ENCODE assay signal across 8 cellular contexts in genomic region chrX:119004920-119005524, GRCh38. TPM values are rescaled to one million over a fixed set of nuclear protein-coding genes. Genes with fewer than 3 reads are reported as not detected.
DNase-seq lines count a peak whose midpoint lies in the region; ATAC-seq, FAIRE-seq and TF ChIP-seq lines count a peak whose summit lies in the region.

No MANE protein-coding gene starts in this region.

- H4K20me1 ChIP-seq in endothelial cell of umbilical vein (replicated peaks; ENCODE audit: control insufficient read depth, extremely low read depth, insufficient read depth, low read length): no peaks in the 10 kb centered on the region

- no peaks in the 10 kb centered on the region for H3K9me3 ChIP-seq in endothelial cell of umbilical vein (replicated peaks; ENCODE audit: control insufficient read depth, insufficient read depth, low read length)

- H3K9me1 ChIP-seq in endothelial cell of umbilical vein (replicated peaks; ENCODE audit: control insufficient read depth, extremely low read depth, insufficient read depth, low read length): no peaks in the 10 kb centered on the region

- intact Hi-C loops in Right ventricle myocardium inferior (cut with DNase I): loop anchor here (2.0 kb wide), 2 partner anchors 62 to 158 kb away; no protein-coding TSS in a partner anchor
- intact Hi-C loops in cardiac septum (cut with DNase I): loop anchor here (5.0 kb wide), 2 partner anchors 62 to 158 kb away; no protein-coding TSS in a partner anchor
- intact Hi-C loops in endothelial cell of umbilical vein (cut with micrococcal nuclease): loop anchor here (1.0 to 5.0 kb wide), 2 partner anchors 62 to 232 kb away; partner anchors contain the start of gene PGRMC1

- POLR2A ChIA-PET in endothelial cell of umbilical vein (lab: Charles Lee): no interaction called here

- no peaks in the 10 kb centered on the region for H3K79me2 ChIP-seq in endothelial cell of umbilical vein (ENCODE audit: control insufficient read depth, insufficient read depth, low read length)

- no peak overlapping the region for H3K27ac Mint-ChIP-seq in nephron

- peaks cover 14% of the 10 kb centered on the region for H3K4me1 ChIP-seq in endothelial cell of umbilical vein (ENCODE audit: control insufficient read depth, extremely low read depth, insufficient read depth, low read length)

- H3K4me1 Mint-ChIP-seq in nephron: peaks cover 4% of the 10 kb centered on the region

- DNase-seq in Right ventricle myocardium inferior (ENCODE audit: missing footprints) (no peak), cardiac septum (ENCODE audit: low spot score) (no peak), NCI-H748 (lab: John Stamatoyannopoulos, UW; ENCODE audit: unreplicated experiment) (peak; percentile 69), endothelial cell of umbilical vein (ENCODE audit: low read depth, low spot score) (peak; percentile 47), substantia nigra (lab: John Stamatoyannopoulos, UW) (peak in 36 of 49 donors; percentile 0 to 58 (median 13))
- DNase-seq in activated CD8-positive, alpha-beta memory T cell treated with anti-CD3 and anti-CD28 coated beads for 48 hours (ENCODE audit: low read depth in 2 of 3, low spot score in 2 of 3): peak in 2 of 3 experiments; percentile 12 to 25

- no peaks in the 10 kb centered on the region for H3K9me3 Mint-ChIP-seq in nephron

- H3K4me3 ChIP-seq in endothelial cell of umbilical vein (replicated peaks in 1 of 3; ENCODE audit: insufficient read depth in 1 of 3, low read depth in 1 of 3, low read length in 3 of 3): no peak overlapping the region

- H3K9ac ChIP-seq in endothelial cell of umbilical vein (replicated peaks; ENCODE audit: extremely low read depth, insufficient read depth, low read length): no peak overlapping the region

- no peaks in the 10 kb centered on the region for H3K27me3 ChIP-seq in endothelial cell of umbilical vein (ENCODE audit: control insufficient read depth in 2 of 2, insufficient read depth in 2 of 2, low read length in 2 of 2)

- dilution Hi-C loops in endothelial cell of umbilical vein (cut with MboI; ENCODE audit: extremely low pct_ligation_motif_present, low sequenced_read_pairs): no loop called here

- TF ChIP-seq POLR2A in endothelial cell of umbilical vein (IDR thresholded peaks at IDR 0.05; ENCODE audit: low read depth, low read length): no peak

- H3K36me3 ChIP-seq in endothelial cell of umbilical vein (ENCODE audit: control insufficient read depth in 2 of 2, extremely low read depth in 1 of 2, insufficient read depth in 2 of 2, low read length in 2 of 2): peaks cover 0 to 2% of the 10 kb centered on the region in 2 experiments

- no peak overlapping the region for H3K27ac ChIP-seq in endothelial cell of umbilical vein (ENCODE audit: insufficient read depth, low read depth, low read length)
- H3K27ac ChIP-seq in substantia nigra (ENCODE audit: low read depth, low read length, poor library complexity, severe bottlenecking): no peak overlapping the region

- peak overlapping the region; percentile 71 to 76 (median 73) for H3K4me3 Mint-ChIP-seq in nephron

- peak; percentile 60 for FAIRE-seq in endothelial cell of umbilical vein (lab: Jason Lieb, UNC)

- TF ChIP-seq CTCF in endothelial cell of umbilical vein (IDR thresholded peaks at IDR 0.05; ENCODE audit: extremely low read depth in 1 of 2, insufficient read depth in 1 of 2, low read depth in 1 of 2, low read length in 2 of 2) (peak; percentile 74 to 81), nephron (IDR thresholded peaks at IDR 0.05; ENCODE audit: unreplicated experiment in 3 of 3) (peak; percentile 64 to 75 (median 73))

- H3K4me2 ChIP-seq in endothelial cell of umbilical vein (ENCODE audit: insufficient read depth, low read length): no peak overlapping the region

- no peak overlapping the region for H2AFZ ChIP-seq in endothelial cell of umbilical vein (ENCODE audit: low read depth, low read length)

- no TSS peak for BruUV-seq in endothelial cell of umbilical vein (replicated peaks; lab: Mats Ljungman, UMichigan)

- CTCF ChIA-PET in endothelial cell of umbilical vein (lab: Charles Lee): interaction anchor here (0.6 to 4.8 kb wide), 9 partner anchors 10 to 404 kb away, joined by 3 to 37 read pairs (median 4); no protein-coding TSS in a partner anchor

- H3K27me3 Mint-ChIP-seq in nephron (ENCODE audit: low read depth): no peaks in the 10 kb centered on the region

- H3K36me3 Mint-ChIP-seq in nephron (ENCODE audit: low read depth): no peaks in the 10 kb centered on the region

- ATAC-seq in Right ventricle myocardium inferior: peak; percentile 72
- ATAC-seq in HG02885 (IDR thresholded peaks at IDR 0.05; ENCODE audit: poor library complexity, unreplicated experiment): peak; percentile 91

TF ChIP-seq in endothelial cell of umbilical vein, 7 proteins besides CTCF, POLR2A, EP300 and RAD21:
- TF ChIP-seq GATA2 (IDR thresholded peaks at IDR 0.05; ENCODE audit: insufficient read depth, insufficient read length, low read depth, low read length) (no peak), FOS (IDR thresholded peaks at IDR 0.05; ENCODE audit: borderline replicate concordance, insufficient read depth, low read length) (no peak), EZH2 (IDR thresholded peaks at IDR 0.05; ENCODE audit: borderline replicate concordance, low read depth, low read length, severe bottlenecking) (no peak), MYC (IDR thresholded peaks at IDR 0.05; ENCODE audit: low read depth, low read length) (no peak), JUN (IDR thresholded peaks at IDR 0.05; ENCODE audit: borderline replicate concordance, insufficient read depth, insufficient read length, low read depth) (no peak), POLR2AphosphoS5 (IDR thresholded peaks at IDR 0.05; ENCODE audit: insufficient read depth, low read depth, low read length) (no peak)
- TF ChIP-seq, protein P1, sequence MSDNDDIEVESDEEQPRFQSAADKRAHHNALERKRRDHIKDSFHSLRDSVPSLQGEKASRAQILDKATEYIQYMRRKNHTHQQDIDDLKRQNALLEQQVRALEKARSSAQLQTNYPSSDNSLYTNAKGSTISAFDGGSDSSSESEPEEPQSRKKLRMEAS (IDR thresholded peaks at IDR 0.05; ENCODE audit: insufficient read depth, insufficient read length): no peak
TF ChIP-seq in endothelial cell of umbilical vein: peak in this region for 0.

RNA-seq across cellular contexts. Expression of gene LONRF3, which starts 30.6 kb away (rescaled TPM):
- 3.0 TPM for total RNA-seq in Right ventricle myocardium inferior
- total RNA-seq in cardiac septum: 1.5 TPM
- 7.9 and 13.3 TPM in 2 replicates for total RNA-seq in endothelial cell of umbilical vein
- 4.1 and 4.4 TPM in 2 replicates for polyA plus RNA-seq in endothelial cell of umbilical vein
- polyA plus RNA-seq in endothelial cell of umbilical vein (2011; cell fraction: cytosol; rRNA removed): 3.7 and 3.9 TPM in 2 replicates
- polyA plus RNA-seq in endothelial cell of umbilical vein (2011; cell fraction: nucleus; rRNA removed): 13.9 and 14.5 TPM in 2 replicates
- polyA plus RNA-seq in endothelial cell of umbilical vein (2012): 1.8 and 2.4 TPM in 2 replicates
- polyA minus RNA-seq in endothelial cell of umbilical vein: 16.5 and 16.8 TPM in 2 replicates
- 15.6 TPM for polyA minus RNA-seq in endothelial cell of umbilical vein (2011; cell fraction: cytosol; rRNA and poly(A)+ RNA removed)
- 12.7 and 13.6 TPM in 2 replicates for polyA minus RNA-seq in endothelial cell of umbilical vein (2011; cell fraction: nucleus; rRNA and poly(A)+ RNA removed)

Comparison
In these comparisons a context has a peak if more than half of its experiments do, and no peak if none do; other contexts are left out.
1. DNase-seq: peak in NCI-H748 (single experiment), activated CD8-positive, alpha-beta memory T cell treated with anti-CD3 and anti-CD28 coated beads for 48 hours (2 of 3), endothelial cell of umbilical vein (single experiment) and substantia nigra (36 of 49); none in Right ventricle myocardium inferior (single experiment) and cardiac septum (single experiment).